ENCODE assay signal across 34 cellular contexts in genomic region chr1:116690809-116691323, GRCh38. TPM values are rescaled to one million over a fixed set of nuclear protein-coding genes. Genes with fewer than 3 reads are reported as not detected.
A peak's percentile ranks its signal among the peaks of the same experiment; 100 is the strongest.
DNase-seq lines count a peak whose midpoint lies in the region; FAIRE-seq and TF ChIP-seq lines count a peak whose summit lies in the region.
"Had no signal": no experiment of that assay in that cellular context is flagged by ENCODE, and none has a peak within 500 bp of the region (broad histone marks: within the 10 kb centered on the region; RNA-seq: fewer than 3 reads in every experiment).

No MANE protein-coding gene starts in this region.

- H4K20me1 ChIP-seq in SK-N-SH (ENCODE audit: insufficient read depth), result no peaks in the 10 kb centered on the region

- no peak for TF ChIP-seq CTCF in SK-N-SH (IDR thresholded peaks at IDR 0.05)
- TF ChIP-seq CTCF in fibroblast of the aortic adventitia (IDR thresholded peaks at IDR 0.05; ENCODE audit: insufficient read depth, low read length), result no peak

- peaks cover 8 to 79% of the 10 kb centered on the region in 2 experiments; a peak in 3 of 4 replicates for H3K4me1 ChIP-seq in SK-N-SH (ENCODE audit: control insufficient read depth in 1 of 2, insufficient read depth in 2 of 2, low read depth in 1 of 2, low read length in 1 of 2)
- H3K4me1 ChIP-seq: adrenal gland, psoas muscle had no signal

- 6% methylated on average over 2 of the region's 2 CpGs for WGBS in SK-N-SH (ENCODE audit: low lambda C conversion rate)

- no peak overlapping the region for H2AFZ ChIP-seq in SK-N-SH (ENCODE audit: low read depth)
- H2AFZ ChIP-seq: PC-9 had no signal

- H3K9me3 ChIP-seq in SK-N-SH, result no peaks in the 10 kb centered on the region
- H3K9me3 ChIP-seq: adrenal gland, BE2C, neutrophil, psoas muscle, thoracic aorta, vagina had no signal

- CTCF ChIA-PET in SK-N-SH (lab: Yijun Ruan, JAX), result interaction anchor here (0.6 to 1.6 kb wide), 5 partner anchors 39 to 552 kb away, joined by 3 to 6 read pairs (median 3); no protein-coding TSS in a partner anchor

- DNase-seq in NCI-H2227 treated with DMSO at 0.1 percent for 48 hours (lab: John Stamatoyannopoulos, UW) (peak; percentile 97), NCI-H2227 (lab: John Stamatoyannopoulos, UW; ENCODE audit: unreplicated experiment) (no peak), SK-N-SH (peak; percentile 42), fibroblast of the aortic adventitia (ENCODE audit: low read depth) (peak; percentile 29), 8988T (no peak), RCC 7860 (ENCODE audit: low spot score) (no peak), HTR-8/SVneo (ENCODE audit: insufficient read length, low spot score) (no peak)
- no peak for DNase-seq in activated T-helper 1 cell treated with anti-CD3 and anti-CD28 coated beads, Interleukin-12 subunit alpha, Interleukin-12 subunit beta, Interleukin-2, Interleukin-4 antibody, amounts not matched to agents 30 ng/mL and 10 ng/mL and 1 ng/mL, durations not matched to agents 14 hours and 24 hours and 36 hours (ENCODE audit: low spot score)
- DNase-seq: activated CD4-positive, alpha-beta T cell treated with anti-CD3 and anti-CD28 coated beads, Interleukin-2, amount 10 ng/mL, durations not matched to agents 24 days and 14 days; activated naive CD4-positive, alpha-beta T cell treated with Interleukin-2 at 50 U/mL for 16 hours; activated T-cell treated with anti-CD3 and anti-CD28 coated beads, Interleukin-2, amount 50 U/mL, for 72 hours; adrenal gland; BE2C; brain microvascular endothelial cell; DMS53; effector memory CD8-positive, alpha-beta T cell; immature natural killer cell; left colon; NCI-H1048; NCI-H2029 treated with DMSO at 0.1 percent for 48 hours; NCI-H510A; PC-9; psoas muscle; Right ventricle myocardium superior; stimulated activated naive CD4-positive, alpha-beta T cell treated with Interleukin-2 at 50 U/mL for 16 hours; SW 1271; T-helper 9 cell; WERI-Rb-1 had no signal

- no peaks in the 10 kb centered on the region for H3K4me1 Mint-ChIP-seq in activated T-helper 1 cell treated with anti-CD3 and anti-CD28 coated beads, Interleukin-12 subunit alpha, Interleukin-12 subunit beta, Interleukin-2, Interleukin-4 antibody, amounts not matched to agents 30 ng/mL and 10 ng/mL and 1 ng/mL, durations not matched to agents 14 hours and 24 hours and 36 hours (ENCODE audit: low read depth)
- H3K4me1 Mint-ChIP-seq: activated CD4-positive, alpha-beta T cell treated with anti-CD3 and anti-CD28 coated beads, Interleukin-2, amount 10 ng/mL, durations not matched to agents 24 days and 14 days; immature natural killer cell; memory B cell had no signal

- no peaks in the 10 kb centered on the region for H3K79me2 ChIP-seq in SK-N-SH (ENCODE audit: insufficient read depth)

- no peak for TF ChIP-seq RAD21 in SK-N-SH (IDR thresholded peaks at IDR 0.05; ENCODE audit: low read length)

- H3K36me3 Mint-ChIP-seq in activated T-helper 1 cell treated with anti-CD3 and anti-CD28 coated beads, Interleukin-12 subunit alpha, Interleukin-12 subunit beta, Interleukin-2, Interleukin-4 antibody, amounts not matched to agents 30 ng/mL and 10 ng/mL and 1 ng/mL, durations not matched to agents 14 hours and 24 hours and 36 hours (ENCODE audit: low read depth), result no peaks in the 10 kb centered on the region
- H3K36me3 Mint-ChIP-seq: IgD-negative memory B cell, immature natural killer cell, memory B cell had no signal

- H3K4me2 ChIP-seq in SK-N-SH, result no peak overlapping the region
- H3K4me2 ChIP-seq: PC-9 had no signal

- H3K27ac ChIP-seq in SK-N-SH (ENCODE audit: low read depth in 2 of 2, low read length in 1 of 2), result peak overlapping the region in 1 of 2 experiments; percentile 81; a peak in 2 of 4 replicates
- H3K27ac ChIP-seq: adrenal gland, brain microvascular endothelial cell, neutrophil, PC-9, psoas muscle, thoracic aorta, vagina, WERI-Rb-1 had no signal

- no peaks in the 10 kb centered on the region for H3K36me3 ChIP-seq in SK-N-SH (replicated peaks in 1 of 2; ENCODE audit: control insufficient read depth in 1 of 2, insufficient read depth in 2 of 2, low read length in 1 of 2)
- H3K36me3 ChIP-seq: adrenal gland, BE2C, brain microvascular endothelial cell, neutrophil, thoracic aorta, vagina, WERI-Rb-1 had no signal

- intact Hi-C loops in activated T-helper 1 cell treated with anti-CD3 and anti-CD28 coated beads, Interleukin-12 subunit alpha, Interleukin-12 subunit beta, Interleukin-2, Interleukin-4 antibody, amounts not matched to agents 30 ng/mL and 10 ng/mL and 1 ng/mL, durations not matched to agents 14 hours and 24 hours and 36 hours (cut with micrococcal nuclease), result no loop called here

- no peak for FAIRE-seq in RCC 7860 (lab: Jason Lieb, UNC)
- no peak for FAIRE-seq in HTR-8/SVneo (lab: Jason Lieb, UNC)
- FAIRE-seq: colon had no signal

- no peaks in the 10 kb centered on the region for H3K9me3 Mint-ChIP-seq in activated T-helper 1 cell treated with anti-CD3 and anti-CD28 coated beads, Interleukin-12 subunit alpha, Interleukin-12 subunit beta, Interleukin-2, Interleukin-4 antibody, amounts not matched to agents 30 ng/mL and 10 ng/mL and 1 ng/mL, durations not matched to agents 14 hours and 24 hours and 36 hours
- H3K9me3 Mint-ChIP-seq: activated CD4-positive, alpha-beta T cell treated with anti-CD3 and anti-CD28 coated beads, Interleukin-2, amount 10 ng/mL, durations not matched to agents 24 days and 14 days; activated T-cell treated with anti-CD3 and anti-CD28 coated beads, Interleukin-2, amount 50 U/mL, for 72 hours; effector memory CD8-positive, alpha-beta T cell; immature natural killer cell had no signal

- H3K9ac ChIP-seq in SK-N-SH, result no peak overlapping the region

- no peak overlapping the region for H3K4me3 ChIP-seq in SK-N-SH (ENCODE audit: low read depth in 2 of 2, low read length in 1 of 2)
- H3K4me3 ChIP-seq in fibroblast of the aortic adventitia (ENCODE audit: low read depth, low read length), result no peak overlapping the region
- H3K4me3 ChIP-seq: adrenal gland, PC-9, psoas muscle, thoracic aorta, vagina had no signal

- H3K27me3 Mint-ChIP-seq in activated T-helper 1 cell treated with anti-CD3 and anti-CD28 coated beads, Interleukin-12 subunit alpha, Interleukin-12 subunit beta, Interleukin-2, Interleukin-4 antibody, amounts not matched to agents 30 ng/mL and 10 ng/mL and 1 ng/mL, durations not matched to agents 14 hours and 24 hours and 36 hours (ENCODE audit: insufficient read depth), result peaks cover 3% of the 10 kb centered on the region
- H3K27me3 Mint-ChIP-seq: activated CD4-positive, alpha-beta T cell treated with anti-CD3 and anti-CD28 coated beads, Interleukin-2, amount 10 ng/mL, durations not matched to agents 24 days and 14 days had no signal

- H3K9me2 ChIP-seq in SK-N-SH, result no peaks in the 10 kb centered on the region

- H3K4me3 Mint-ChIP-seq in activated T-helper 1 cell treated with anti-CD3 and anti-CD28 coated beads, Interleukin-12 subunit alpha, Interleukin-12 subunit beta, Interleukin-2, Interleukin-4 antibody, amounts not matched to agents 30 ng/mL and 10 ng/mL and 1 ng/mL, durations not matched to agents 14 hours and 24 hours and 36 hours, result no peak overlapping the region
- H3K4me3 Mint-ChIP-seq: activated CD4-positive, alpha-beta T cell treated with anti-CD3 and anti-CD28 coated beads, Interleukin-2, amount 10 ng/mL, durations not matched to agents 24 days and 14 days; activated T-cell treated with anti-CD3 and anti-CD28 coated beads, Interleukin-2, amount 50 U/mL, for 72 hours; effector memory CD8-positive, alpha-beta T cell; IgD-negative memory B cell; immature natural killer cell; memory B cell had no signal

- TF ChIP-seq EP300 in SK-N-SH (IDR thresholded peaks at IDR 0.05; ENCODE audit: borderline replicate concordance in 1 of 2, low read depth in 1 of 2, low read length in 1 of 2), result peak in 1 of 2 experiments; percentile 73; a peak in 2 of 4 replicates

- POLR2A ChIA-PET in SK-N-SH (lab: Yijun Ruan, JAX), result interaction anchor here (1.2 kb wide), 1 partner anchor 24 kb away, joined by 3 read pairs; the partner anchor contains the start of gene IGSF3

- H3K27me3 ChIP-seq in SK-N-SH (ENCODE audit: insufficient read depth), result no peaks in the 10 kb centered on the region
- H3K27me3 ChIP-seq: adrenal gland, BE2C, brain microvascular endothelial cell, neutrophil, vagina had no signal

- H3F3A ChIP-seq in SK-N-SH (replicated peaks; ENCODE audit: insufficient read depth), result no peaks in the 10 kb centered on the region

- no peak overlapping the region for H3K27ac Mint-ChIP-seq in activated T-helper 1 cell treated with anti-CD3 and anti-CD28 coated beads, Interleukin-12 subunit alpha, Interleukin-12 subunit beta, Interleukin-2, Interleukin-4 antibody, amounts not matched to agents 30 ng/mL and 10 ng/mL and 1 ng/mL, durations not matched to agents 14 hours and 24 hours and 36 hours
- H3K27ac Mint-ChIP-seq: activated CD4-positive, alpha-beta T cell treated with anti-CD3 and anti-CD28 coated beads, Interleukin-2, amount 10 ng/mL, durations not matched to agents 24 days and 14 days; activated T-cell treated with anti-CD3 and anti-CD28 coated beads, Interleukin-2, amount 50 U/mL, for 72 hours; effector memory CD8-positive, alpha-beta T cell; IgD-negative memory B cell; immature natural killer cell; memory B cell had no signal

TF ChIP-seq in SK-N-SH, 30 proteins besides CTCF, POLR2A, EP300 and RAD21 (continues in another document):
- TF ChIP-seq RCOR1 (IDR thresholded peaks at IDR 0.05; ENCODE audit: low read length), result peak; percentile 70; the same call in 1 of the 2 replicates
- TF ChIP-seq SMC3 (IDR thresholded peaks at IDR 0.05; ENCODE audit: low read depth, low read length), result no peak
- TF ChIP-seq USF2 (IDR thresholded peaks at IDR 0.05; ENCODE audit: borderline replicate concordance, low read depth, low read length), result no peak
- TF ChIP-seq POLR2AphosphoS5 (IDR thresholded peaks at IDR 0.05; ENCODE audit: low read depth, low read length), result no peak
- peak; percentile 39 for TF ChIP-seq CHD2 (IDR thresholded peaks at IDR 0.05; ENCODE audit: low read length, partially characterized antibody)
- no peak for TF ChIP-seq JUND (IDR thresholded peaks at IDR 0.05)
- TF ChIP-seq RXRA (IDR thresholded peaks at IDR 0.05; ENCODE audit: borderline replicate concordance, low read depth), result no peak

RNA-seq across cellular contexts. Expression of gene IGSF3, which starts 23.3 kb away (rescaled TPM):
- 3.0 and 3.6 TPM in 2 replicates for polyA plus RNA-seq in SK-N-SH (2012; rRNA removed)
- 2.0 and 3.8 TPM in 2 replicates for polyA plus RNA-seq in SK-N-SH (2012; cell fraction: cytosol; rRNA removed)
- 1.4 and 1.7 TPM in 2 replicates for polyA plus RNA-seq in SK-N-SH (2012; cell fraction: nucleus; rRNA removed)
- total RNA-seq in fibroblast of the aortic adventitia (ENCODE audit: low replicate concordance), result 0.27 TPM in 1 of 2 replicates, not detected in the other
- total RNA-seq in activated T-helper 1 cell treated with anti-CD3 and anti-CD28 coated beads, Interleukin-12 subunit alpha, Interleukin-12 subunit beta, Interleukin-2, Interleukin-4 antibody, amounts not matched to agents 30 ng/mL and 10 ng/mL and 1 ng/mL, durations not matched to agents 14 hours and 24 hours and 36 hours, result 1.7 TPM in 2 replicates
- polyA plus RNA-seq: IgD-negative memory B cell, immature natural killer cell had no signal

Comparison
In these comparisons a context has a peak if more than half of its experiments do, and no peak if none do; other contexts are left out.
1. DNase-seq: peak in NCI-H2227 treated with DMSO at 0.1 percent for 48 hours (single experiment), SK-N-SH (single experiment) and fibroblast of the aortic adventitia (single experiment); none in NCI-H2227 (single experiment), 8988T (single experiment), RCC 7860 (single experiment), activated T-helper 1 cell treated with anti-CD3 and anti-CD28 coated beads, Interleukin-12 subunit alpha, Interleukin-12 subunit beta, Interleukin-2, Interleukin-4 antibody, amounts not matched to agents 30 ng/mL and 10 ng/mL and 1 ng/mL, durations not matched to agents 14 hours and 24 hours and 36 hours (single experiment) and HTR-8/SVneo (single experiment).